ENCODE assay signal across 13 cellular contexts in genomic region chr21:42685036-42685435, GRCh38. TPM values are rescaled to one million over a fixed set of nuclear protein-coding genes. Genes with fewer than 3 reads are reported as not detected.
DNase-seq lines count a peak whose midpoint lies in the region; ATAC-seq and TF ChIP-seq lines count a peak whose summit lies in the region.
"Had no signal": no experiment of that assay in that cellular context is flagged by ENCODE, and none has a peak within 500 bp of the region (broad histone marks: within the 10 kb centered on the region; RNA-seq: fewer than 3 reads in every experiment).

No MANE protein-coding gene starts in this region.

- H3K27ac ChIP-seq in BLaER1 (no peak overlapping the region), left lung (no peak overlapping the region)
- peak overlapping the region; percentile 12 for H3K27ac ChIP-seq in CD8-positive, alpha-beta T cell (ENCODE audit: low read depth, low read length)
- H3K27ac ChIP-seq: right lobe of liver had no signal

- H3K27me3 Mint-ChIP-seq in CD8-positive, alpha-beta T cell (ENCODE audit: low read depth) = no peaks in the 10 kb centered on the region
- no peaks in the 10 kb centered on the region for H3K27me3 Mint-ChIP-seq in activated T-cell treated with anti-CD3 and anti-CD28 coated beads, Interleukin-2, amount 50 U/mL, for 24 hours
- H3K27me3 Mint-ChIP-seq: brain had no signal

- H3K9me3 Mint-ChIP-seq in CD8-positive, alpha-beta T cell = no peaks in the 10 kb centered on the region
- H3K9me3 Mint-ChIP-seq in activated T-cell treated with anti-CD3 and anti-CD28 coated beads, Interleukin-2, amount 50 U/mL, for 24 hours = no peaks in the 10 kb centered on the region
- H3K9me3 Mint-ChIP-seq: naive B cell had no signal

- peak overlapping the region; percentile 84 for H3K4me2 ChIP-seq in BLaER1

- H3K4me3 ChIP-seq in BLaER1 = peak overlapping the region; percentile 7; the same call in 1 of the 2 replicates
- H3K4me3 ChIP-seq in CD8-positive, alpha-beta T cell (ENCODE audit: low read depth, low read length) = peak overlapping the region; percentile 22
- no peak overlapping the region for H3K4me3 ChIP-seq in left lung
- H3K4me3 ChIP-seq: right lobe of liver had no signal

- peak; percentile 21 for ATAC-seq in CD8-positive, alpha-beta T cell
- ATAC-seq in left lung (peak; percentile 26), GM21526 (IDR thresholded peaks at IDR 0.05; ENCODE audit: low FRiP score, unreplicated experiment) (no peak), GM21723 (IDR thresholded peaks at IDR 0.05; ENCODE audit: unreplicated experiment) (no peak)
- ATAC-seq: right lobe of liver had no signal

- DNase-seq in CD8-positive, alpha-beta T cell = peak in 2 of 7 experiments; percentile 16 to 34
- peak; percentile 37 for DNase-seq in activated T-cell treated with anti-CD3 and anti-CD28 coated beads, Interleukin-2, amount 50 U/mL, for 24 hours
- peak in 1 of 2 donors; percentile 75 for DNase-seq in left lung
- no peak for DNase-seq in RKO (ENCODE audit: low spot score)
- no peak for DNase-seq in AG08395 (ENCODE audit: low spot score)
- DNase-seq: IMR-90, NCI-H510A had no signal

- POLR2A ChIA-PET in CD8-positive, alpha-beta T cell (lab: Charles Lee) = interaction anchor here (0.7 to 2.9 kb wide), 9 partner anchors 8 to 98 kb away, joined by 3 to 15 read pairs (median 4); partner anchors contain the start of gene PDE9A

- peaks cover 5% of the 10 kb centered on the region for H3K36me3 Mint-ChIP-seq in CD8-positive, alpha-beta T cell
- H3K36me3 Mint-ChIP-seq in activated T-cell treated with anti-CD3 and anti-CD28 coated beads, Interleukin-2, amount 50 U/mL, for 24 hours (ENCODE audit: low read depth) = no peaks in the 10 kb centered on the region
- H3K36me3 Mint-ChIP-seq: naive B cell had no signal

- CTCF ChIA-PET in CD8-positive, alpha-beta T cell (lab: Charles Lee) = interaction anchor here (0.6 to 0.7 kb wide), 2 partner anchors 14 to 148 kb away, joined by 3 read pairs; no protein-coding TSS in a partner anchor

- intact Hi-C loops in CD8-positive, alpha-beta T cell (cut with DNase I, micrococcal nuclease) = loop anchor here (2.0 to 10.0 kb wide), 3 partner anchors 30 to 70 kb away; no protein-coding TSS in a partner anchor
- intact Hi-C loops in left lung (cut with DNase I) = no loop called here

- peaks cover 15% of the 10 kb centered on the region; the same call in 1 of the 2 replicates for H4K20me1 ChIP-seq in BLaER1

- H3K4me1 Mint-ChIP-seq in CD8-positive, alpha-beta T cell (ENCODE audit: low read depth) = peaks cover 47% of the 10 kb centered on the region
- peaks cover 50% of the 10 kb centered on the region for H3K4me1 Mint-ChIP-seq in activated T-cell treated with anti-CD3 and anti-CD28 coated beads, Interleukin-2, amount 50 U/mL, for 24 hours (ENCODE audit: low read depth)

- H3K36me3 ChIP-seq in BLaER1 (no peaks in the 10 kb centered on the region), left lung (no peaks in the 10 kb centered on the region)
- no peaks in the 10 kb centered on the region for H3K36me3 ChIP-seq in CD8-positive, alpha-beta T cell (ENCODE audit: insufficient read depth, low read length)
- H3K36me3 ChIP-seq: right lobe of liver had no signal

- H3K4me1 ChIP-seq in BLaER1 (peaks cover 44% of the 10 kb centered on the region), left lung (peaks cover 0 to 3% of the 10 kb centered on the region in 2 donors)
- H3K4me1 ChIP-seq in CD8-positive, alpha-beta T cell (ENCODE audit: insufficient read depth, low read length) = peaks cover 45% of the 10 kb centered on the region
- H3K4me1 ChIP-seq: right lobe of liver had no signal

- peaks cover 37% of the 10 kb centered on the region for H3K27me3 ChIP-seq in BLaER1
- no peaks in the 10 kb centered on the region for H3K27me3 ChIP-seq in CD8-positive, alpha-beta T cell (ENCODE audit: insufficient read depth, low read length)
- peaks cover 0 to 6% of the 10 kb centered on the region in 2 donors for H3K27me3 ChIP-seq in left lung
- H3K27me3 ChIP-seq: right lobe of liver had no signal

- H3K27ac Mint-ChIP-seq in CD8-positive, alpha-beta T cell = peak overlapping the region; percentile 87
- H3K27ac Mint-ChIP-seq in activated T-cell treated with anti-CD3 and anti-CD28 coated beads, Interleukin-2, amount 50 U/mL, for 24 hours = peak overlapping the region; percentile 90
- H3K27ac Mint-ChIP-seq: brain had no signal

- TF ChIP-seq CTCF in CD8-positive, alpha-beta T cell (IDR thresholded peaks at IDR 0.05) = no peak
- no peak for TF ChIP-seq CTCF in left lung (IDR thresholded peaks at IDR 0.05)

- H3K9me3 ChIP-seq in BLaER1 (no peaks in the 10 kb centered on the region), left lung (no peaks in the 10 kb centered on the region)
- no peaks in the 10 kb centered on the region for H3K9me3 ChIP-seq in CD8-positive, alpha-beta T cell (ENCODE audit: low read length)
- H3K9me3 ChIP-seq: right lobe of liver had no signal

- no peak overlapping the region for H3K9ac ChIP-seq in BLaER1

- H3K4me3 Mint-ChIP-seq in CD8-positive, alpha-beta T cell = peak overlapping the region; percentile 74
- H3K4me3 Mint-ChIP-seq in activated T-cell treated with anti-CD3 and anti-CD28 coated beads, Interleukin-2, amount 50 U/mL, for 24 hours = peak overlapping the region; percentile 68
- H3K4me3 Mint-ChIP-seq: brain had no signal

RNA-seq across cellular contexts. Expression of gene PDE9A, which starts 31.6 kb away (rescaled TPM):
- 10 to 100 TPM; 11.2 to 12.2 TPM for total RNA-seq in CD8-positive, alpha-beta T cell
- total RNA-seq in left lung = 1 to 10 TPM; 5.1 to 9.6 TPM

Comparison
In these comparisons a context has a peak if more than half of its experiments do, and no peak if none do; other contexts are left out.
1. H3K4me3 ChIP-seq: peak in BLaER1 (single experiment) and CD8-positive, alpha-beta T cell (single experiment); none in left lung (0 of 2).
2. ATAC-seq: peak in CD8-positive, alpha-beta T cell (single experiment) and left lung (single experiment); none in GM21526 (single experiment) and GM21723 (single experiment).
3. intact Hi-C loops: an anchor here in CD8-positive, alpha-beta T cell (2.0 to 10.0 kb wide); none called in left lung.